15 cellular contexts compared by ENCODE assay signal in genomic region chr14:91368681-91369416, GRCh38. TPM values are rescaled to one million over a fixed set of nuclear protein-coding genes. Genes with fewer than 3 reads are reported as not detected.
DNase-seq lines count a peak whose midpoint lies in the region; ATAC-seq and TF ChIP-seq lines count a peak whose summit lies in the region.
"Had no signal": no experiment of that assay in that cellular context is flagged by ENCODE, and none has a peak within 500 bp of the region (broad histone marks: within the 10 kb centered on the region; RNA-seq: fewer than 3 reads in every experiment).

No MANE protein-coding gene starts in this region.

- no peak overlapping the region for H2BK120ac ChIP-seq in H9 (ENCODE audit: low read depth, low read length, poor library complexity, severe bottlenecking)

- H3K4me3 ChIP-seq in CD8-positive, alpha-beta memory T cell (ENCODE audit: low read length): no peak overlapping the region
- H3K4me3 ChIP-seq: coronary artery, gastrocnemius medialis, GM23248, thyroid gland had no signal

- no peak overlapping the region for H3K4me2 ChIP-seq in H9 (ENCODE audit: insufficient read depth, insufficient read length, low read length)

- H3K36me3 Mint-ChIP-seq in CD8-positive, alpha-beta memory T cell: peaks cover 0 to 6% (median 3%) of the 10 kb centered on the region in 3 donors
- H3K36me3 Mint-ChIP-seq in H9 (ENCODE audit: insufficient read depth in 1 of 3, low read depth in 3 of 3): no peaks in the 10 kb centered on the region
- peaks cover 18% of the 10 kb centered on the region for H3K36me3 Mint-ChIP-seq in T-helper 2 cell treated with Interferon-gamma antibody and Interleukin-4, amounts not matched to agents 5 μg/mL and 100 μg/mL, for 36 hours (ENCODE audit: low read depth)
- no peaks in the 10 kb centered on the region for H3K36me3 Mint-ChIP-seq in memory B cell

- H4K5ac ChIP-seq in H9 (ENCODE audit: insufficient read length, low read depth, low read length): no peak overlapping the region

- peak in 1 of 5 donors; percentile 40 for DNase-seq in CD8-positive, alpha-beta memory T cell
- DNase-seq in H9: no peak
- no peak for DNase-seq in T-helper 2 cell treated with Interferon-gamma antibody and Interleukin-4, amounts not matched to agents 5 μg/mL and 100 μg/mL, for 36 hours (ENCODE audit: low spot score)
- DNase-seq in memory B cell (ENCODE audit: low spot score in 2 of 2): no peak
- no peak for DNase-seq in left ventricle myocardium superior
- no peak for DNase-seq in AG20443 (ENCODE audit: low spot score)
- DNase-seq: gastrocnemius medialis, GM23248, left colon, T-helper 9 cell, thyroid gland had no signal

- POLR2A ChIA-PET in CD8-positive, alpha-beta memory T cell (lab: Charles Lee): interaction anchor here (0.6 to 1.0 kb wide), 2 partner anchors 12 to 22 kb away, joined by 3 read pairs; no protein-coding TSS in a partner anchor

- peak overlapping the region; percentile 84 to 99 (median 96) for H3K27ac Mint-ChIP-seq in CD8-positive, alpha-beta memory T cell
- peak overlapping the region in 2 of 3 experiments; percentile 58 to 83; a peak in 5 of 7 replicates for H3K27ac Mint-ChIP-seq in H9
- H3K27ac Mint-ChIP-seq in T-helper 2 cell treated with Interferon-gamma antibody and Interleukin-4, amounts not matched to agents 5 μg/mL and 100 μg/mL, for 36 hours: peak overlapping the region; percentile 84
- H3K27ac Mint-ChIP-seq in memory B cell: peak overlapping the region; percentile 100

- no peak overlapping the region for H2BK15ac ChIP-seq in H9 (ENCODE audit: low read depth, low read length)

- no peak overlapping the region for H3K18ac ChIP-seq in H9 (ENCODE audit: insufficient read length, low read depth, low read length)

- no peak overlapping the region for H2BK5ac ChIP-seq in H9 (ENCODE audit: insufficient read length, low read length)

- no peak overlapping the region for H4K8ac ChIP-seq in H9 (replicated peaks; ENCODE audit: insufficient read length, low read depth, low read length)

- peaks cover 5% of the 10 kb centered on the region; the same call in 1 of the 2 replicates for H3K79me2 ChIP-seq in H9 (ENCODE audit: insufficient read depth, low read length)

- H3K56ac ChIP-seq in H9 (ENCODE audit: insufficient read length, low read depth, low read length): no peak overlapping the region

- no peak overlapping the region for H3K23ac ChIP-seq in H9 (ENCODE audit: insufficient read length, low read depth, low read length)

- peaks cover 94 to 100% (median 96%) of the 10 kb centered on the region in 3 donors for H3K4me1 Mint-ChIP-seq in CD8-positive, alpha-beta memory T cell
- H3K4me1 Mint-ChIP-seq in H9 (peaks cover 57 to 59% of the 10 kb centered on the region in 2 experiments), memory B cell (peaks cover 72% of the 10 kb centered on the region)
- peaks cover 88% of the 10 kb centered on the region for H3K4me1 Mint-ChIP-seq in T-helper 2 cell treated with Interferon-gamma antibody and Interleukin-4, amounts not matched to agents 5 μg/mL and 100 μg/mL, for 36 hours (ENCODE audit: low read depth)

- no peak overlapping the region for H3K4ac ChIP-seq in H9 (ENCODE audit: low read depth, low read length)

- no peak for TF ChIP-seq CTCF in H9 (conservative IDR thresholded peaks at IDR 0.05)

- H3K79me1 ChIP-seq in H9 (ENCODE audit: insufficient read depth, low read depth, low read length, poor library complexity, severe bottlenecking): no peaks in the 10 kb centered on the region

- WGBS in H9 (ENCODE audit: extremely low coverage, insufficient read length, low lambda C conversion rate): no CpG with 5 or more reads among the region's 21 CpGs

- no peaks in the 10 kb centered on the region for H3K23me2 ChIP-seq in H9 (ENCODE audit: insufficient read length, low read depth, low read length, poor library complexity, severe bottlenecking)

- H2BK20ac ChIP-seq in H9 (ENCODE audit: low read depth, low read length, poor library complexity, severe bottlenecking): no peak overlapping the region

- H2BK12ac ChIP-seq in H9 (ENCODE audit: insufficient read length, low read depth, low read length): no peak overlapping the region

- ATAC-seq in memory B cell (ENCODE audit: low read depth) (no peak), left ventricle myocardium superior (no peak), GM21737 (IDR thresholded peaks at IDR 0.05; ENCODE audit: unreplicated experiment) (no peak), HG02588 (IDR thresholded peaks at IDR 0.05; ENCODE audit: unreplicated experiment) (no peak)
- ATAC-seq: gastrocnemius medialis, left colon had no signal

- H3K9me3 Mint-ChIP-seq in CD8-positive, alpha-beta memory T cell: no peaks in the 10 kb centered on the region
- no peaks in the 10 kb centered on the region; a peak in 1 of 5 replicates for H3K9me3 Mint-ChIP-seq in H9
- H3K9me3 Mint-ChIP-seq in T-helper 2 cell treated with Interferon-gamma antibody and Interleukin-4, amounts not matched to agents 5 μg/mL and 100 μg/mL, for 36 hours: no peaks in the 10 kb centered on the region
- no peaks in the 10 kb centered on the region for H3K9me3 Mint-ChIP-seq in memory B cell

- CTCF ChIA-PET in CD8-positive, alpha-beta memory T cell (lab: Charles Lee): interaction anchor here (1.1 to 1.6 kb wide), 3 partner anchors 9 to 52 kb away, joined by 3 to 5 read pairs (median 5); partner anchors contain the start of gene CCDC88C

- no peaks in the 10 kb centered on the region for H3K36me3 ChIP-seq in CD8-positive, alpha-beta memory T cell (ENCODE audit: insufficient read depth, low read length)
- H3K36me3 ChIP-seq: gastrocnemius medialis, thyroid gland had no signal

- no peak overlapping the region for H3K27ac ChIP-seq in CD8-positive, alpha-beta memory T cell (ENCODE audit: low read depth, low read length)
- H3K27ac ChIP-seq in H9 (ENCODE audit: insufficient read length, low read depth, low read length): no peak overlapping the region
- H3K27ac ChIP-seq: coronary artery, gastrocnemius medialis, GM23248, thyroid gland had no signal

- peak overlapping the region; percentile 46 to 87 (median 64) for H3K4me3 Mint-ChIP-seq in CD8-positive, alpha-beta memory T cell
- H3K4me3 Mint-ChIP-seq in H9 (no peak overlapping the region), memory B cell (no peak overlapping the region)
- peak overlapping the region; percentile 32 for H3K4me3 Mint-ChIP-seq in T-helper 2 cell treated with Interferon-gamma antibody and Interleukin-4, amounts not matched to agents 5 μg/mL and 100 μg/mL, for 36 hours

- no peak overlapping the region for H2AK5ac ChIP-seq in H9 (ENCODE audit: insufficient read length, low read length)

- H3K4me1 ChIP-seq in CD8-positive, alpha-beta memory T cell (ENCODE audit: insufficient read depth, low read length): peaks cover 100% of the 10 kb centered on the region
- H3K4me1 ChIP-seq in H9 (ENCODE audit: insufficient read depth, low read length): no peaks in the 10 kb centered on the region; the same call in 1 of the 2 replicates
- H3K4me1 ChIP-seq: gastrocnemius medialis, thyroid gland had no signal

- no peaks in the 10 kb centered on the region for H3K27me3 ChIP-seq in CD8-positive, alpha-beta memory T cell (ENCODE audit: insufficient read depth, low read length, poor library complexity, severe bottlenecking)
- H3K27me3 ChIP-seq in H9 (ENCODE audit: insufficient read depth, low read length): no peaks in the 10 kb centered on the region
- H3K27me3 ChIP-seq: gastrocnemius medialis, thyroid gland had no signal

- H3K27me3 Mint-ChIP-seq in CD8-positive, alpha-beta memory T cell: peaks cover 0 to 2% of the 10 kb centered on the region in 2 donors
- H3K27me3 Mint-ChIP-seq in H9 (ENCODE audit: low read depth): no peaks in the 10 kb centered on the region
- no peaks in the 10 kb centered on the region for H3K27me3 Mint-ChIP-seq in T-helper 2 cell treated with Interferon-gamma antibody and Interleukin-4, amounts not matched to agents 5 μg/mL and 100 μg/mL, for 36 hours (ENCODE audit: low read depth)
- no peaks in the 10 kb centered on the region for H3K27me3 Mint-ChIP-seq in memory B cell

- intact Hi-C loops in left ventricle myocardium superior (cut with micrococcal nuclease): no loop called here

- H3K14ac ChIP-seq in H9 (ENCODE audit: insufficient read depth, low read length): no peak overlapping the region

- no peak overlapping the region for H3T11ph ChIP-seq in H9 (ENCODE audit: low read length)

- no peak overlapping the region for H3K9ac ChIP-seq in H9 (ENCODE audit: extremely low read depth, insufficient read length, low read length)
- H3K9ac ChIP-seq: GM23248, parathyroid adenoma had no signal

- no peaks in the 10 kb centered on the region for H4K20me1 ChIP-seq in H9 (ENCODE audit: control insufficient read depth, insufficient read depth, insufficient read length)

- H2AFZ ChIP-seq in H9 (ENCODE audit: low read length): no peak overlapping the region

- H3K9me3 ChIP-seq in CD8-positive, alpha-beta memory T cell (ENCODE audit: low read length): no peaks in the 10 kb centered on the region
- no peaks in the 10 kb centered on the region for H3K9me3 ChIP-seq in H9 (ENCODE audit: control insufficient read depth, low read depth, low read length)
- H3K9me3 ChIP-seq: gastrocnemius medialis, thyroid gland had no signal

- H4K91ac ChIP-seq in H9 (ENCODE audit: insufficient read length, low read depth, low read length): no peak overlapping the region

RNA-seq across cellular contexts. Expression of gene CCDC88C, which starts 48.8 kb away (rescaled TPM):
- 10 to 100 TPM; 71.7 to 74.1 TPM for total RNA-seq in CD8-positive, alpha-beta memory T cell
- 42.3 TPM for polyA plus RNA-seq in CD8-positive, alpha-beta memory T cell
- total RNA-seq in H9 (2021) (46.6 and 52.4 TPM in 2 replicates), left ventricle myocardium superior (3.2 TPM)
- total RNA-seq: GM23248 had no signal
- polyA plus RNA-seq: GM23248 had no signal

Comparison
In these comparisons a context has a peak if more than half of its experiments do, and no peak if none do; other contexts are left out.
1. H3K4me3 Mint-ChIP-seq: peak in CD8-positive, alpha-beta memory T cell (7 of 7) and T-helper 2 cell treated with Interferon-gamma antibody and Interleukin-4, amounts not matched to agents 5 μg/mL and 100 μg/mL, for 36 hours (single experiment); none in H9 (0 of 2) and memory B cell (single experiment).
2. RNA of gene CCDC88C, which starts 48.8 kb away (total RNA-seq): 71.7 to 74.1 TPM in CD8-positive, alpha-beta memory T cell and 46.6 to 52.4 TPM in H9; 3.2 TPM in left ventricle myocardium superior (single experiment); every median in the first group is over 10 times any median in the second.
3. Peak in every context shown above with its lines, with median percentiles within 50 percentile points of each other: H3K27ac Mint-ChIP-seq.